ENCODE assay signal across 21 cellular contexts in the genomic region with DNA sequence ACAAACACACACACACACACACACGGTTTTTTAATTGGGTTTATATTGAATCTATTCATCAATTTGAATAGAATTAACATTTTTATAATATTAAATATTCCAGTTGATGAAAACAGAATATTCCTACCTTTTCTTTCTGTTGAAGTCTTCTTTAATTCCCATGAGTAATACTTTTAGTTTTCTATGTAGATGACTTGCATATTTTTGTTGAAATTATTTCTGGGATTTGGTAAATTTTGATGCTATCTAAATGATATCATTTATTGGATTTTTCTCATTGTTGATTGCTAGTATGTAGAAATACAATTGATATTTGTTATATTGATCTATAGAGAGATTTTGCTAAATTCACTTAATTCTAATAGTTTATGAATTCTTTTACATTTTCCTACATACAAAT. TPM values are rescaled to one million over a fixed set of nuclear protein-coding genes. Genes with fewer than 3 reads are reported as not detected.
A peak's percentile ranks its signal among the peaks of the same experiment; 100 is the strongest.
DNase-seq lines count a peak whose midpoint lies in the region; ATAC-seq, FAIRE-seq and TF ChIP-seq lines count a peak whose summit lies in the region.
"Had no signal": no experiment of that assay in that cellular context is flagged by ENCODE, and none has a peak within 500 bp of the region (broad histone marks: within the 10 kb centered on the region; RNA-seq: fewer than 3 reads in every experiment).

No MANE protein-coding gene starts in this region.

- H3K9ac ChIP-seq in IMR-90 (ENCODE audit: low read depth, low read length) (no peak overlapping the region), K562 (ENCODE audit: insufficient read depth in 1 of 2, low read depth in 2 of 2, low read length in 2 of 2) (no peak overlapping the region)
- H3K9ac ChIP-seq: BLaER1 treated with 17β-estradiol and CSF1 and Interleukin-3, amounts not matched to agents 10 nM and 100 nM had no signal

- H4K20me1 ChIP-seq in IMR-90 (ENCODE audit: insufficient read depth, low read length) (no peaks in the 10 kb centered on the region), K562 (replicated peaks; ENCODE audit: control insufficient read depth, insufficient read depth, low read length) (0 out of 2 replicates have a peak, but pooled peaks cover 3% of the 10 kb centered on the region)
- H4K20me1 ChIP-seq: BLaER1 treated with 17β-estradiol and CSF1 and Interleukin-3, amounts not matched to agents 10 nM and 100 nM had no signal

- H3K79me1 ChIP-seq in IMR-90 (ENCODE audit: low read depth in 1 of 2, low read length in 2 of 2) = no peaks in the 10 kb centered on the region

- CTCF ChIA-PET in IMR-90 (lab: Yijun Ruan, JAX) (interaction anchor here (1.0 kb wide), 1 partner anchor 168 kb away, joined by 3 read pairs; no protein-coding TSS in a partner anchor), K562 (lab: Yijun Ruan, JAX; ENCODE audit: low intra/inter-chr PET ratio) (no interaction called here)

- H4K91ac ChIP-seq in IMR-90 (ENCODE audit: insufficient read depth, low read depth, low read length) = no peak overlapping the region

- H3K4ac ChIP-seq in IMR-90 (ENCODE audit: low read depth, low read length) = no peak overlapping the region

- no peaks in the 10 kb centered on the region for H3K4me1 ChIP-seq in IMR-90 (ENCODE audit: control insufficient read depth, insufficient read depth, low read length)
- H3K4me1 ChIP-seq in K562 (replicated peaks in 1 of 2; ENCODE audit: control insufficient read depth in 2 of 2, insufficient read depth in 2 of 2, low read length in 2 of 2) = no peaks in the 10 kb centered on the region
- no peaks in the 10 kb centered on the region for H3K4me1 ChIP-seq in pancreas
- H3K4me1 ChIP-seq: BE2C had no signal

- DNase-seq in IMR-90 (no peak), K562 (ENCODE audit: extremely low read depth in 1 of 4, low spot score in 3 of 4) (no peak), pancreas (no peak), AG20443 (ENCODE audit: low spot score) (no peak), NCI-H510A (lab: John Stamatoyannopoulos, UW) (no peak)
- DNase-seq: AML-193; BE2C; CD4-positive, alpha-beta T cell; CD8-positive, alpha-beta memory T cell; DMS 273 treated with DMSO at 0.1 percent for 48 hours; DMS79; EL; GF-D8; HCEC 1CT had no signal

- no peak overlapping the region for H3K23ac ChIP-seq in IMR-90 (ENCODE audit: low read depth, low read length)

- H4K8ac ChIP-seq in IMR-90 (ENCODE audit: low read depth in 2 of 2, low read length in 2 of 2) = no peak overlapping the region

- H3K9me1 ChIP-seq in IMR-90 (ENCODE audit: insufficient read depth, low read length) = no peaks in the 10 kb centered on the region
- H3K9me1 ChIP-seq in K562 (ENCODE audit: control insufficient read depth, insufficient read depth, low read length) = no peaks in the 10 kb centered on the region

- no peak overlapping the region for H2BK120ac ChIP-seq in IMR-90 (ENCODE audit: low read depth, low read length)

- H3K4me3 ChIP-seq in IMR-90 (ENCODE audit: insufficient read depth, low read depth, low read length) (no peak overlapping the region), K562 (no peak overlapping the region), pancreas (no peak overlapping the region)
- H3K4me3 ChIP-seq: BLaER1 treated with 17β-estradiol and CSF1 and Interleukin-3, amounts not matched to agents 10 nM and 100 nM had no signal

- no peak overlapping the region for H3K14ac ChIP-seq in IMR-90 (replicated peaks; ENCODE audit: low read depth, low read length)

- no peak for ATAC-seq in IMR-90 (ENCODE audit: low read depth)
- no peak for ATAC-seq in K562
- no peak for ATAC-seq in pancreas
- no peak for ATAC-seq in GM18520 (IDR thresholded peaks at IDR 0.05; ENCODE audit: unreplicated experiment)

- no peak overlapping the region for H3K56ac ChIP-seq in IMR-90 (ENCODE audit: extremely low read depth, insufficient read depth, low read length)

- POLR2A ChIA-PET in IMR-90 (lab: Charles Lee; ENCODE audit: unreplicated experiment) = no interaction called here
- POLR2A ChIA-PET in K562 (lab: Yijun Ruan, JAX) = no interaction called here

- intact Hi-C loops in IMR-90 (cut with micrococcal nuclease) = no loop called here
- intact Hi-C loops in K562 (cut with micrococcal nuclease) = no loop called here
- intact Hi-C loops in pancreas (cut with DNase I) = no loop called here

- no peak overlapping the region for H2AK5ac ChIP-seq in IMR-90 (ENCODE audit: low read depth, low read length)

- H3K27me3 ChIP-seq in IMR-90 (ENCODE audit: control insufficient read depth, insufficient read depth, low read length) (peaks cover 6% of the 10 kb centered on the region; the same call in 1 of the 2 replicates), K562 (ENCODE audit: control insufficient read depth in 2 of 2, insufficient read depth in 2 of 2, low read length in 2 of 2) (peaks cover 2 to 20% of the 10 kb centered on the region in 2 experiments; a peak in 2 of 5 replicates), pancreas (no peaks in the 10 kb centered on the region)
- H3K27me3 ChIP-seq: BE2C; BLaER1 treated with 17β-estradiol and CSF1 and Interleukin-3, amounts not matched to agents 10 nM and 100 nM had no signal

- H2BK5ac ChIP-seq in IMR-90 (ENCODE audit: low read depth, low read length, poor library complexity, severe bottlenecking) = no peak overlapping the region

- H3K9me3 ChIP-seq in IMR-90 (ENCODE audit: control insufficient read depth, insufficient read depth, low read length) (no peaks in the 10 kb centered on the region), K562 (replicated peaks; ENCODE audit: control insufficient read depth, insufficient read depth, low read depth, low read length) (no peaks in the 10 kb centered on the region), pancreas (no peaks in the 10 kb centered on the region)
- H3K9me3 ChIP-seq: BE2C; BLaER1 treated with 17β-estradiol and CSF1 and Interleukin-3, amounts not matched to agents 10 nM and 100 nM had no signal

- no peak overlapping the region for H3K18ac ChIP-seq in IMR-90 (ENCODE audit: low read depth, low read length)

- H3K27ac ChIP-seq in IMR-90 (ENCODE audit: insufficient read depth, low read length) (no peak overlapping the region), K562 (ENCODE audit: extremely low read depth, low read depth, low read length) (no peak overlapping the region), pancreas (no peak overlapping the region)
- H3K27ac ChIP-seq: BLaER1 treated with 17β-estradiol and CSF1 and Interleukin-3, amounts not matched to agents 10 nM and 100 nM had no signal

- FAIRE-seq in G401.6 (lab: Jason Lieb, UNC) = peak; percentile 58
- FAIRE-seq in K562 (lab: Jason Lieb, UNC) = no peak
- FAIRE-seq in pancreas (lab: Jason Lieb, UNC) = peak; percentile 41
- FAIRE-seq: D721Med, GM12891, GM18507 had no signal

- no peak for TF ChIP-seq RAD21 in IMR-90 (IDR thresholded peaks at IDR 0.05; ENCODE audit: low read length)
- no peak for TF ChIP-seq RAD21 in K562 (CRISPR knock-in tag; conservative IDR thresholded peaks at IDR 0.05 in 1 of 2, IDR thresholded peaks at IDR 0.05 in 1 of 2)

- H3K79me2 ChIP-seq in K562 (ENCODE audit: control insufficient read depth, insufficient read depth, low read length) = no peaks in the 10 kb centered on the region

- BruUV-seq in IMR-90 (replicated peaks; lab: Mats Ljungman, UMichigan) (no TSS peak), K562 (replicated peaks; lab: Mats Ljungman, UMichigan) (no TSS peak)

- TF ChIP-seq EP300 in K562 (IDR thresholded peaks at IDR 0.05; ENCODE audit: low read length) = no peak

- H3K36me3 ChIP-seq in IMR-90 (ENCODE audit: control insufficient read depth, insufficient read depth, low read length) (no peaks in the 10 kb centered on the region), K562 (ENCODE audit: control insufficient read depth, insufficient read depth, low read length) (no peaks in the 10 kb centered on the region), pancreas (no peaks in the 10 kb centered on the region)
- H3K36me3 ChIP-seq: BE2C; BLaER1 treated with 17β-estradiol and CSF1 and Interleukin-3, amounts not matched to agents 10 nM and 100 nM had no signal

- dilution Hi-C loops in IMR-90 (cut with HindIII; ENCODE audit: low sequenced_read_pairs, unreplicated experiment) = no loop called here

- H4K5ac ChIP-seq in IMR-90 (ENCODE audit: low read depth, low read length) = no peak overlapping the region

- no peak for TF ChIP-seq POLR2A in IMR-90 (IDR thresholded peaks at IDR 0.05; ENCODE audit: low read depth, low read length)
- no peak for TF ChIP-seq POLR2A in K562 (conservative IDR thresholded peaks at IDR 0.05)

- in situ Hi-C loops in IMR-90 (cut with MboI; ENCODE audit: low sequenced_read_pairs) (no loop called here), K562 (cut with MboI) (no loop called here)

- H2AK9ac ChIP-seq in IMR-90 (replicated peaks; ENCODE audit: low read depth, low read length, poor library complexity) = no peak overlapping the region

- WGBS in IMR-90 (ENCODE audit: extremely low coverage in 2 of 2, insufficient read length in 1 of 2), 2 experiments = no CpG with 5 or more reads among the region's 1 CpG
- 0% methylated on average over 1 of the region's 1 CpG for WGBS in K562 (ENCODE audit: insufficient coverage, low coverage, missing lambda C conversion rate)
- WGBS in pancreas, 2 donors = 31 to 52% methylated on average over 1 of the region's 1 CpG

- H3K4me2 ChIP-seq in IMR-90 (ENCODE audit: low read depth, low read length) (no peak overlapping the region), K562 (ENCODE audit: insufficient read depth, low read length) (no peak overlapping the region)
- H3K4me2 ChIP-seq: BLaER1 treated with 17β-estradiol and CSF1 and Interleukin-3, amounts not matched to agents 10 nM and 100 nM had no signal

- no peak overlapping the region for H2BK15ac ChIP-seq in IMR-90 (ENCODE audit: low read depth, low read length)

- TF ChIP-seq CTCF in IMR-90 (conservative IDR thresholded peaks at IDR 0.05; ENCODE audit: low read depth, low read length) = no peak
- TF ChIP-seq CTCF in K562 (IDR thresholded peaks at IDR 0.05 in 2 of 3, conservative IDR thresholded peaks at IDR 0.05 in 1 of 3; ENCODE audit: insufficient read depth in 2 of 3, low read depth in 1 of 3, low read length in 3 of 3) = no peak
- no peak for TF ChIP-seq CTCF in pancreas (IDR thresholded peaks at IDR 0.05)

- H2BK20ac ChIP-seq in IMR-90 (ENCODE audit: low read depth, low read length) = no peak overlapping the region

- H2AFZ ChIP-seq in IMR-90 (replicated peaks; ENCODE audit: low read length, poor library complexity) (no peak overlapping the region), K562 (ENCODE audit: low read depth, low read length) (no peak overlapping the region)

RNA-seq across cellular contexts. Expression of a gene that starts 12.8 kb away (rescaled TPM):
- 0.72 and 1.1 TPM in 2 replicates for total RNA-seq in IMR-90 (2012; rRNA removed)
- polyA plus RNA-seq in IMR-90 (2012; rRNA removed) = 9.5 and 11.1 TPM in 2 replicates
- 12.0 and 13.9 TPM in 2 replicates for polyA plus RNA-seq in IMR-90 (2012; cell fraction: cytosol; rRNA removed)
- 26.5 and 34.3 TPM in 2 replicates for polyA plus RNA-seq in IMR-90 (2012; cell fraction: nucleus; rRNA removed; ENCODE audit: low replicate concordance)
- total RNA-seq in K562 (2011; cell fraction: chromatin; rRNA removed; ENCODE audit: low replicate concordance) = 0.23 TPM in 1 of 2 replicates, not detected in the other
- total RNA-seq in K562 (2011; cell fraction: nucleolus; rRNA removed) = not detected in 2 replicates
- not detected in 2 replicates for total RNA-seq in K562 (2011; cell fraction: nucleoplasm; rRNA removed)
- not detected in 2 replicates for total RNA-seq in K562 (2014; rRNA removed)
- total RNA-seq in K562 (2014; rRNA removed; fragmentation: Illumina TruSeq; extraction: Trizol) = not detected in 2 replicates
- not detected in 2 replicates for total RNA-seq in K562 (2015; rRNA removed; fragmentation: Illumina TruSeq; extraction: Trizol)
- 0.11 and 0.13 TPM in 2 replicates for total RNA-seq in K562 (2021)
- polyA plus RNA-seq in K562 (2011; rRNA removed) = not detected in 2 replicates
- polyA plus RNA-seq in K562 (2011; cell fraction: cytosol; rRNA removed) = 0.03 TPM in 1 of 2 replicates, not detected in the other
- 0.07 TPM in 1 of 2 replicates, not detected in the other for polyA plus RNA-seq in K562 (2011; cell fraction: nucleus; rRNA removed)
- polyA plus RNA-seq in K562 (2012) = 0.17 and 0.21 TPM in 2 replicates
- 0.07 and 0.09 TPM in 2 replicates for polyA plus RNA-seq in K562 (2014; fragmentation: Illumina TruSeq; extraction: Trizol)
- under 1 TPM in 1 of 2 experiments, not detected in 1; 0.04 TPM for polyA plus RNA-seq in K562 (2014; fragmentation: Nextera tagmentation; extraction: Ambion mirVana)
- polyA plus RNA-seq in K562 (2014; rRNA removed) = 0.03 and 0.05 TPM in 2 replicates
- polyA minus RNA-seq in K562 (2011; rRNA and poly(A)+ RNA removed) = not detected in 2 replicates
- not detected in 2 replicates for polyA minus RNA-seq in K562 (2011; cell fraction: cytosol; rRNA and poly(A)+ RNA removed)
- polyA minus RNA-seq in K562 (2011; cell fraction: nucleus; rRNA and poly(A)+ RNA removed) = not detected in 2 replicates
- 1 to 10 TPM; 1.1 to 3.6 (median 1.7) TPM for total RNA-seq in pancreas
- polyA plus RNA-seq in pancreas = 1 to 10 TPM; 3.1 to 4.0 TPM
- total RNA-seq: A172; CD4-positive, alpha-beta T cell; CD8-positive, alpha-beta memory T cell had no signal
